In the genomic region with DNA sequence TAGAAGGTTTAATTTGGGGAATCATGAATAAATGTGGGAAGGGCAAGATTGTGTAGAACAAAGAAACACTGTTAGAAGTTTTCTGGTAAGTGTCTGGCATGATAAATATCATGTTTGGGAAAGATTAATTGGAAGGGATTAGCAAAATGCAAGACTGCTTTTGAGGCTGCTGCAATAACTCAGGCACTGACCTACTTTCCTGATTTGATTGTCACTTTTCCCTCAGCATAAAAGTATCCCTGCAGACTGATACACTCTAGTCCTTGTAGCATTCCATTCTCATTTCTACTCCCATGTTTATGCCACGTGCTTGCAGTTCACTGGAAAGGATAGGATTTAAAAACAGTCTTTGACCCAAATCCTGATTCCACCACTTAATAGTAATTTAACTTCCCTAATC, we compare ENCODE assay signal across 1 cellular context.
TF ChIP-seq lines count a peak whose summit lies in the region.

No MANE protein-coding gene starts in this region.

TF ChIP-seq in IMR-90, 13 proteins besides CTCF, POLR2A, EP300 and RAD21 (continued from another document):
- TF ChIP-seq, protein P1, sequence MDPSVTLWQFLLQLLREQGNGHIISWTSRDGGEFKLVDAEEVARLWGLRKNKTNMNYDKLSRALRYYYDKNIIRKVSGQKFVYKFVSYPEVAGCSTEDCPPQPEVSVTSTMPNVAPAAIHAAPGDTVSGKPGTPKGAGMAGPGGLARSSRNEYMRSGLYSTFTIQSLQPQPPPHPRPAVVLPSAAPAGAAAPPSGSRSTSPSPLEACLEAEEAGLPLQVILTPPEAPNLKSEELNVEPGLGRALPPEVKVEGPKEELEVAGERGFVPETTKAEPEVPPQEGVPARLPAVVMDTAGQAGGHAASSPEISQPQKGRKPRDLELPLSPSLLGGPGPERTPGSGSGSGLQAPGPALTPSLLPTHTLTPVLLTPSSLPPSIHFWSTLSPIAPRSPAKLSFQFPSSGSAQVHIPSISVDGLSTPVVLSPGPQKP (IDR thresholded peaks at IDR 0.05; ENCODE audit: borderline replicate concordance, low read depth, low read length) = no peak
- no peak for TF ChIP-seq BHLHE40 (IDR thresholded peaks at IDR 0.05; ENCODE audit: low read depth, low read length)
- TF ChIP-seq, protein P2, sequence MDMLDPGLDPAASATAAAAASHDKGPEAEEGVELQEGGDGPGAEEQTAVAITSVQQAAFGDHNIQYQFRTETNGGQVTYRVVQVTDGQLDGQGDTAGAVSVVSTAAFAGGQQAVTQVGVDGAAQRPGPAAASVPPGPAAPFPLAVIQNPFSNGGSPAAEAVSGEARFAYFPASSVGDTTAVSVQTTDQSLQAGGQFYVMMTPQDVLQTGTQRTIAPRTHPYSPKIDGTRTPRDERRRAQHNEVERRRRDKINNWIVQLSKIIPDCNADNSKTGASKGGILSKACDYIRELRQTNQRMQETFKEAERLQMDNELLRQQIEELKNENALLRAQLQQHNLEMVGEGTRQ (IDR thresholded peaks at IDR 0.05; ENCODE audit: low read depth, low read length) = no peak
- no peak for TF ChIP-seq NFE2L2 (IDR thresholded peaks at IDR 0.05; ENCODE audit: low read depth, low read length)
- no peak for TF ChIP-seq CEBPB (IDR thresholded peaks at IDR 0.05; ENCODE audit: low read depth, low read length)
- TF ChIP-seq SMC3 (IDR thresholded peaks at IDR 0.05; ENCODE audit: low read depth, low read length) = no peak
